Comparison of ENCODE assay signal across 1 cellular context in genomic region chr11:37858806-37859537, GRCh38.
TF ChIP-seq lines count a peak whose summit lies in the region.
"Not testable (repeated sequence)": the region's sequence is repeated elsewhere in the genome, so short reads cannot be mapped to it uniquely, and the experiment has no call there.

No MANE protein-coding gene starts in this region.

TF ChIP-seq in K562, 482 proteins besides CTCF, POLR2A, EP300 and RAD21 (continued from another document):
- TF ChIP-seq ZNF740 (CRISPR knock-in tag; IDR thresholded peaks at IDR 0.05), result not testable (repeated sequence)
- TF ChIP-seq ZNF740 (tag; IDR thresholded peaks at IDR 0.05) (peak in 1 of 2 experiments; percentile 83; a peak in 1 of 4 replicates), TCF15 (CRISPR knock-in tag; IDR thresholded peaks at IDR 0.05) (0 out of 2 replicates have a peak, but pooled peaks have one; percentile 71), ZNF398 (CRISPR knock-in tag; IDR thresholded peaks at IDR 0.05) (0 out of 2 replicates have a peak, but pooled peaks have one; percentile 56), ZNF41 (CRISPR knock-in tag; conservative IDR thresholded peaks at IDR 0.05) (0 out of 2 replicates have a peak, but pooled peaks have one; percentile 56), DMBX1 (CRISPR knock-in tag; IDR thresholded peaks at IDR 0.05; ENCODE audit: borderline replicate concordance) (peak; percentile 88)
